20 cellular contexts compared by ENCODE assay signal in genomic region chr1:208431721-208432120, GRCh38.
DNase-seq lines count a peak whose midpoint lies in the region; FAIRE-seq and TF ChIP-seq lines count a peak whose summit lies in the region.
"Had no signal": no experiment of that assay in that cellular context is flagged by ENCODE, and none has a peak within 500 bp of the region (broad histone marks: within the 10 kb centered on the region; RNA-seq: fewer than 3 reads in every experiment).

No MANE protein-coding gene starts in this region.

- H3K4me1 ChIP-seq in breast epithelium (no peaks in the 10 kb centered on the region), astrocyte (ENCODE audit: insufficient read depth, low read length) (no peaks in the 10 kb centered on the region)
- H3K4me1 ChIP-seq: tibial nerve had no signal

- H3K79me2 ChIP-seq in astrocyte (ENCODE audit: insufficient read depth, low read length), result no peaks in the 10 kb centered on the region

- H3K27ac Mint-ChIP-seq in MCF 10A (ENCODE audit: low read depth, unreplicated experiment) (no peak overlapping the region), astrocyte (ENCODE audit: unreplicated experiment) (peak overlapping the region; percentile 77)
- H3K27ac Mint-ChIP-seq: activated naive CD4-positive, alpha-beta T cell treated with anti-CD3 and anti-CD28 coated beads, Interleukin-2, amount 10 ng/mL, durations not matched to agents 7 days and 5 days; H9; natural killer cell had no signal

- TF ChIP-seq CTCF in MCF 10A (IDR thresholded peaks at IDR 0.05; ENCODE audit: unreplicated experiment), result no peak
- TF ChIP-seq CTCF in breast epithelium (IDR thresholded peaks at IDR 0.05), result no peak
- no peak for TF ChIP-seq CTCF in astrocyte (IDR thresholded peaks at IDR 0.05; ENCODE audit: insufficient read depth, low read depth, low read length)

- H3K27me3 Mint-ChIP-seq in MCF 10A (ENCODE audit: insufficient read depth, unreplicated experiment), result no peaks in the 10 kb centered on the region
- H3K27me3 Mint-ChIP-seq in astrocyte (ENCODE audit: low read depth, unreplicated experiment), result peaks cover 6% of the 10 kb centered on the region
- H3K27me3 Mint-ChIP-seq: activated naive CD4-positive, alpha-beta T cell treated with anti-CD3 and anti-CD28 coated beads, Interleukin-2, amount 10 ng/mL, durations not matched to agents 7 days and 5 days had no signal

- H3K9me3 ChIP-seq in breast epithelium, result no peaks in the 10 kb centered on the region
- no peaks in the 10 kb centered on the region for H3K9me3 ChIP-seq in astrocyte (ENCODE audit: insufficient read depth, low read depth, low read length)
- H3K9me3 ChIP-seq: tibial nerve had no signal

- H3K27me3 ChIP-seq in breast epithelium (no peaks in the 10 kb centered on the region), astrocyte (ENCODE audit: insufficient read depth, low read length) (no peaks in the 10 kb centered on the region)
- H3K27me3 ChIP-seq: tibial nerve had no signal

- no peaks in the 10 kb centered on the region for H3K36me3 ChIP-seq in breast epithelium
- no peaks in the 10 kb centered on the region for H3K36me3 ChIP-seq in astrocyte (ENCODE audit: insufficient read depth, low read length)
- H3K36me3 ChIP-seq: tibial nerve, WERI-Rb-1 had no signal

- H3K4me3 ChIP-seq in breast epithelium (no peak overlapping the region), astrocyte (ENCODE audit: insufficient read depth, low read depth, low read length) (no peak overlapping the region)
- H3K4me3 ChIP-seq: K562, tibial nerve had no signal

- no peak overlapping the region for H2AFZ ChIP-seq in astrocyte (ENCODE audit: low read depth, low read length)

- H4K20me1 ChIP-seq in astrocyte (ENCODE audit: insufficient read depth, low read length), result no peaks in the 10 kb centered on the region

- intact Hi-C loops in MCF 10A (cut with micrococcal nuclease) (no loop called here), breast epithelium (cut with DNase I; ENCODE audit: low total_unique reads) (loop anchor here (5.0 kb wide), 1 partner anchor 111 kb away; no protein-coding TSS in a partner anchor)

- CTCF ChIA-PET in MCF 10A (lab: Yijun Ruan, JAX), result interaction anchor here (0.5 to 3.3 kb wide), 4 partner anchors 8 to 839 kb away, joined by 3 to 16 read pairs (median 3); no protein-coding TSS in a partner anchor

- FAIRE-seq in astrocyte (lab: Jason Lieb, UNC), result peak; percentile 85
- FAIRE-seq: A204.1, K562 had no signal

- H3K4me2 ChIP-seq in astrocyte (ENCODE audit: low read length), result peak overlapping the region; percentile 9

- DNase-seq in MCF 10A (ENCODE audit: unreplicated experiment), result peak; percentile 71
- no peak for DNase-seq in breast epithelium (ENCODE audit: low spot score in 2 of 2)
- DNase-seq in astrocyte (ENCODE audit: low read depth), result peak; percentile 71
- DNase-seq in iris pigment epithelial cell (ENCODE audit: low read depth), result peak; percentile 34
- DNase-seq in activated T-cell treated with anti-CD3 and anti-CD28 coated beads, Interleukin-2, amount 50 U/mL, for 1 hour, result no peak
- DNase-seq in effector CD8-positive, alpha-beta T cell (lab: John Stamatoyannopoulos, UW), result no peak
- no peak for DNase-seq in HT-29 (ENCODE audit: low spot score)
- DNase-seq in NCI-H1930 (lab: John Stamatoyannopoulos, UW), result no peak
- DNase-seq: activated naive CD4-positive, alpha-beta T cell treated with anti-CD3 and anti-CD28 coated beads, Interleukin-2, amount 10 ng/mL, durations not matched to agents 7 days and 5 days; H9; left ventricle myocardium superior; natural killer cell; NCI-H146; NCI-H446; retina; stimulated activated CD4-positive, alpha-beta T cell treated with anti-CD3 and anti-CD28 coated beads, Interleukin-4, amount 100 ng/mL, for 1 hour; WERI-Rb-1 had no signal

- H3K4me1 Mint-ChIP-seq in MCF 10A (ENCODE audit: insufficient read depth, unreplicated experiment) (peaks cover 8% of the 10 kb centered on the region), astrocyte (ENCODE audit: low read depth, unreplicated experiment) (peaks cover 23% of the 10 kb centered on the region)
- H3K4me1 Mint-ChIP-seq: activated naive CD4-positive, alpha-beta T cell treated with anti-CD3 and anti-CD28 coated beads, Interleukin-2, amount 10 ng/mL, durations not matched to agents 7 days and 5 days; natural killer cell had no signal

- H3K9ac ChIP-seq in astrocyte (ENCODE audit: low read length), result no peak overlapping the region

- H3K36me3 Mint-ChIP-seq in MCF 10A (ENCODE audit: insufficient read depth, unreplicated experiment) (no peaks in the 10 kb centered on the region), astrocyte (ENCODE audit: low read depth, unreplicated experiment) (no peaks in the 10 kb centered on the region)
- H3K36me3 Mint-ChIP-seq: activated naive CD4-positive, alpha-beta T cell treated with anti-CD3 and anti-CD28 coated beads, Interleukin-2, amount 10 ng/mL, durations not matched to agents 7 days and 5 days; natural killer cell had no signal

- POLR2A ChIA-PET in MCF 10A (lab: Yijun Ruan, JAX), result interaction anchor here (0.7 to 1.4 kb wide), 4 partner anchors 11 to 620 kb away, joined by 3 to 4 read pairs (median 3); no protein-coding TSS in a partner anchor

- TF ChIP-seq POLR2A in breast epithelium (IDR thresholded peaks at IDR 0.05), result no peak

- H3K27ac ChIP-seq in breast epithelium (no peak overlapping the region), astrocyte (ENCODE audit: low read depth, low read length) (no peak overlapping the region)
- H3K27ac ChIP-seq: tibial nerve, WERI-Rb-1 had no signal

- no TSS peak for BruUV-seq in MCF 10A (replicated peaks; lab: Mats Ljungman, UMichigan)

- H3K9me3 Mint-ChIP-seq in MCF 10A (ENCODE audit: unreplicated experiment) (no peaks in the 10 kb centered on the region), astrocyte (ENCODE audit: unreplicated experiment) (no peaks in the 10 kb centered on the region)
- H3K9me3 Mint-ChIP-seq: activated naive CD4-positive, alpha-beta T cell treated with anti-CD3 and anti-CD28 coated beads, Interleukin-2, amount 10 ng/mL, durations not matched to agents 7 days and 5 days; H9; natural killer cell had no signal

- no peak overlapping the region for H3K4me3 Mint-ChIP-seq in MCF 10A (ENCODE audit: unreplicated experiment)
- no peak overlapping the region for H3K4me3 Mint-ChIP-seq in astrocyte (ENCODE audit: unreplicated experiment)
- H3K4me3 Mint-ChIP-seq: activated naive CD4-positive, alpha-beta T cell treated with anti-CD3 and anti-CD28 coated beads, Interleukin-2, amount 10 ng/mL, durations not matched to agents 7 days and 5 days; H9; natural killer cell had no signal

Comparison
In these comparisons a context has a peak if more than half of its experiments do, and no peak if none do; other contexts are left out.
1. DNase-seq: peak in MCF 10A (single experiment), astrocyte (single experiment) and iris pigment epithelial cell (single experiment); none in breast epithelium (0 of 2), activated T-cell treated with anti-CD3 and anti-CD28 coated beads, Interleukin-2, amount 50 U/mL, for 1 hour (single experiment), effector CD8-positive, alpha-beta T cell (single experiment), HT-29 (single experiment) and NCI-H1930 (0 of 2).